Comparison of ENCODE assay signal across 8 cellular contexts in the genomic region with DNA sequence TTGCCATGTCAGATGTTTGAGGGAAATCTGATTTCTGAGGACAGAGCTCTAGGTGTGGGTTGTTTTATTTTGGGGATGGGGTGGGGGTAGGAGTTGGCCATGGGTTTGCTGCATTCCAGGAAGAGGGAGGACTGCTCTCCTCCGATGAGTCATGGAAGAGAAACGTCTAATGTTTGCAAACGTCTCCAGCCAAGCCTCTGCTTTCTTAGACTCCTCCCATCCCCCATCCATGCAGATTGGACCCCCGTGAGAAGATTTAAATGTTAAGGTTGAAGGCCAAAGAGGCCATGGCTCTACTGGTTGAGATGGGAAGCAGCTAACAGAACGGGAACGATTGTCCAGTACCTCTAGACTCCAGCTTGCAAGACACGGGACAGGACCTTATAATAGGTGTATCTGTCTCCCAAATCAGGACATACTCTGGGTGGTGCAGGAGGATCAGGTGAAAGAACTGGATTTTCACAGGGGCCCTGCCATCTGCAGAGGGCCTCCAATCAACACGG. TPM values are rescaled to one million over a fixed set of nuclear protein-coding genes. Genes with fewer than 3 reads are reported as not detected.
DNase-seq lines count a peak whose midpoint lies in the region; ATAC-seq, FAIRE-seq and TF ChIP-seq lines count a peak whose summit lies in the region.
"Had no signal": no experiment of that assay in that cellular context is flagged by ENCODE, and none has a peak within 500 bp of the region (broad histone marks: within the 10 kb centered on the region; RNA-seq: fewer than 3 reads in every experiment).

No MANE protein-coding gene starts in this region.

- H3K27ac ChIP-seq in HUES6 (ENCODE audit: low read depth, low read length) (peak overlapping the region; percentile 3; the same call in 1 of the 2 replicates), astrocyte (ENCODE audit: low read depth, low read length) (peak overlapping the region; percentile 41), transverse colon (peak overlapping the region; percentile 39 to 69 (median 65))

- intact Hi-C loops in transverse colon (cut with DNase I; ENCODE audit: low total_unique reads) = no loop called here

- H3K4me3 Mint-ChIP-seq in astrocyte (ENCODE audit: unreplicated experiment) = peak overlapping the region; percentile 21
- H3K4me3 Mint-ChIP-seq: activated T-cell treated with anti-CD3 and anti-CD28 coated beads, Interleukin-2, amount 50 U/mL, for 4 hours had no signal

- TF ChIP-seq POLR2A in transverse colon (IDR thresholded peaks at IDR 0.05) = no peak

- H3K9me3 ChIP-seq in HUES6 (ENCODE audit: control insufficient read depth, insufficient read depth, low read depth, low read length) (no peaks in the 10 kb centered on the region), astrocyte (ENCODE audit: insufficient read depth, low read depth, low read length) (no peaks in the 10 kb centered on the region), iPS-15b (ENCODE audit: control insufficient read depth, insufficient read depth, low read length) (no peaks in the 10 kb centered on the region), transverse colon (no peaks in the 10 kb centered on the region)

- H3K79me2 ChIP-seq in astrocyte (ENCODE audit: insufficient read depth, low read length) = no peaks in the 10 kb centered on the region

- WGBS in transverse colon (ENCODE audit: low coverage in 1 of 2), 2 donors = 58% methylated on average over 8 of the region's 8 CpGs; no CpG with 5 or more reads in 1 of the 2 donors

- H3K9ac ChIP-seq in HUES6 (ENCODE audit: low read length) (peak overlapping the region; percentile 4), astrocyte (ENCODE audit: low read length) (peak overlapping the region; percentile 21), iPS-15b (ENCODE audit: low read depth, low read length) (no peak overlapping the region)

- peak overlapping the region; percentile 13 for H2AFZ ChIP-seq in astrocyte (ENCODE audit: low read depth, low read length)

- no peaks in the 10 kb centered on the region for H3K9me3 Mint-ChIP-seq in astrocyte (ENCODE audit: unreplicated experiment)
- H3K9me3 Mint-ChIP-seq: activated T-cell treated with anti-CD3 and anti-CD28 coated beads, Interleukin-2, amount 50 U/mL, for 4 hours had no signal

- H4K20me1 ChIP-seq in astrocyte (ENCODE audit: insufficient read depth, low read length) = no peaks in the 10 kb centered on the region

- in situ Hi-C loops in transverse colon (cut with MboI; ENCODE audit: low pct_ligation_motif_present in 1 of 4, low pct_unique_long_range_greater_than_20kb in 1 of 4, low sequenced_read_pairs in 3 of 4) = no loop called here

- no peak for FAIRE-seq in astrocyte (lab: Jason Lieb, UNC)

- no peak for ATAC-seq in HG02642 (IDR thresholded peaks at IDR 0.05; ENCODE audit: poor library complexity, unreplicated experiment)
- ATAC-seq: activated T-cell treated with anti-CD3 and anti-CD28 coated beads, Interleukin-2, amount 50 U/mL, for 4 hours had no signal

- TF ChIP-seq CTCF in astrocyte (IDR thresholded peaks at IDR 0.05; ENCODE audit: insufficient read depth, low read depth, low read length) = no peak
- no peak for TF ChIP-seq CTCF in transverse colon (IDR thresholded peaks at IDR 0.05)

- no peak for TF ChIP-seq EP300 in transverse colon (IDR thresholded peaks at IDR 0.05; ENCODE audit: low read depth)

- peak overlapping the region; percentile 78 for H3K4me2 ChIP-seq in astrocyte (ENCODE audit: low read length)

- H3K27me3 ChIP-seq in HUES6 (ENCODE audit: control insufficient read depth, insufficient read depth, low read length) = no peaks in the 10 kb centered on the region
- H3K27me3 ChIP-seq in astrocyte (ENCODE audit: insufficient read depth, low read length) = no peaks in the 10 kb centered on the region
- no peaks in the 10 kb centered on the region for H3K27me3 ChIP-seq in iPS-15b (ENCODE audit: control insufficient read depth, insufficient read depth, low read length)
- no peaks in the 10 kb centered on the region for H3K27me3 ChIP-seq in transverse colon

- H3K36me3 Mint-ChIP-seq in astrocyte (ENCODE audit: low read depth, unreplicated experiment) = no peaks in the 10 kb centered on the region

- H3K4me1 ChIP-seq in HUES6 (ENCODE audit: control insufficient read depth, insufficient read depth, low read length) (peaks cover 37% of the 10 kb centered on the region), astrocyte (ENCODE audit: insufficient read depth, low read length) (peaks cover 29% of the 10 kb centered on the region), iPS-15b (ENCODE audit: control insufficient read depth, insufficient read depth, low read length) (peaks cover 19% of the 10 kb centered on the region), transverse colon (peaks cover 11 to 35% (median 22%) of the 10 kb centered on the region in 4 donors)

- H3K27me3 Mint-ChIP-seq in astrocyte (ENCODE audit: low read depth, unreplicated experiment) = no peaks in the 10 kb centered on the region

- H3K36me3 ChIP-seq in HUES6 (ENCODE audit: control insufficient read depth, insufficient read depth, low read length) (no peaks in the 10 kb centered on the region), astrocyte (ENCODE audit: insufficient read depth, low read length) (no peaks in the 10 kb centered on the region), iPS-15b (ENCODE audit: control insufficient read depth, insufficient read depth, low read length) (no peaks in the 10 kb centered on the region), transverse colon (no peaks in the 10 kb centered on the region)

- DNase-seq in astrocyte (ENCODE audit: low read depth) (peak; percentile 86), transverse colon (no peak), NCI-H2107 treated with DMSO at 0.1 percent for 48 hours (lab: John Stamatoyannopoulos, UW; ENCODE audit: unreplicated experiment) (no peak), Ammon's horn (ENCODE audit: low spot score) (no peak)
- DNase-seq: activated T-cell treated with anti-CD3 and anti-CD28 coated beads, Interleukin-2, amount 50 U/mL, for 4 hours had no signal

- peak overlapping the region; percentile 31; the same call in 1 of the 2 replicates for H3K4me3 ChIP-seq in HUES6 (ENCODE audit: low read depth, low read length)
- H3K4me3 ChIP-seq in astrocyte (ENCODE audit: insufficient read depth, low read depth, low read length) = peak overlapping the region; percentile 27
- peak overlapping the region; percentile 21 for H3K4me3 ChIP-seq in iPS-15b (ENCODE audit: low read depth, low read length)
- H3K4me3 ChIP-seq in transverse colon = no peak overlapping the region

- H3K27ac Mint-ChIP-seq in astrocyte (ENCODE audit: unreplicated experiment) = peak overlapping the region; percentile 70

- peaks cover 40% of the 10 kb centered on the region for H3K4me1 Mint-ChIP-seq in astrocyte (ENCODE audit: low read depth, unreplicated experiment)

RNA-seq across cellular contexts. Expression of gene ATP2A2, which starts 11.4 kb away (rescaled TPM):
- total RNA-seq in astrocyte (262 TPM in 2 replicates), transverse colon (100 to 1,000 TPM; 128 to 185 (median 178) TPM)

Comparison
In these comparisons a context has a peak if more than half of its experiments do, and no peak if none do; other contexts are left out.
1. H3K27ac ChIP-seq: peak in every context shown above with its lines; median percentile 65 in transverse colon; 41 in astrocyte; 3 in HUES6.
2. H3K4me3 ChIP-seq: peak in HUES6 (single experiment), astrocyte (single experiment) and iPS-15b (single experiment); none in transverse colon (0 of 4).